7 cellular contexts compared by ENCODE assay signal in genomic region chr4:47849466-47849865, GRCh38. TPM values are rescaled to one million over a fixed set of nuclear protein-coding genes. Genes with fewer than 3 reads are reported as not detected.
"Had no signal": no experiment of that assay in that cellular context is flagged by ENCODE, and none has a peak within 500 bp of the region (broad histone marks: within the 10 kb centered on the region; RNA-seq: fewer than 3 reads in every experiment).

No MANE protein-coding gene starts in this region.

- H3K27ac ChIP-seq: GM23248 had no signal

- H3K9me3 ChIP-seq: HAP-1 had no signal

- H3K9ac ChIP-seq: GM23248 had no signal

- DNase-seq: GM23248, GOT3, H7, KBM-7 had no signal

- H3K9me3 Mint-ChIP-seq: IgD-negative memory B cell had no signal

- H3K27ac Mint-ChIP-seq: IgD-negative memory B cell had no signal

- H3K27me3 Mint-ChIP-seq: IgD-negative memory B cell had no signal

- H2AFZ ChIP-seq: GM23248 had no signal

- H3K4me3 Mint-ChIP-seq: IgD-negative memory B cell had no signal

- H3K4me3 ChIP-seq: GM23248, HAP-1 had no signal

RNA-seq across cellular contexts. Expression of gene CORIN, which starts 11.6 kb away (rescaled TPM):
- total RNA-seq: HT-29 had no signal
- polyA plus RNA-seq: IgD-negative memory B cell had no signal
